Comparison of ENCODE assay signal across 8 cellular contexts in genomic region chr2:237967463-237967871, GRCh38.
DNase-seq lines count a peak whose midpoint lies in the region; ATAC-seq and TF ChIP-seq lines count a peak whose summit lies in the region.

No MANE protein-coding gene starts in this region.

- no peaks in the 10 kb centered on the region for H3K27me3 ChIP-seq in brain microvascular endothelial cell (replicated peaks)

- TF ChIP-seq POLR2A in NB4 (IDR thresholded peaks at IDR 0.05; ENCODE audit: extremely low read depth, insufficient read length): no peak

- in situ Hi-C loops in brain microvascular endothelial cell (cut with HindIII; ENCODE audit: low pct_ligation_motif_present, low sequenced_read_pairs): no loop called here

- no peak for ATAC-seq in GM21515 (IDR thresholded peaks at IDR 0.05; ENCODE audit: unreplicated experiment)
- no peak for ATAC-seq in GM18909 (IDR thresholded peaks at IDR 0.05; ENCODE audit: poor library complexity, unreplicated experiment)
- ATAC-seq in GM21717 (IDR thresholded peaks at IDR 0.05; ENCODE audit: unreplicated experiment): no peak

- H3K27ac ChIP-seq in brain microvascular endothelial cell: no peak overlapping the region

- peak overlapping the region; percentile 88 for H3K4me3 ChIP-seq in GM12864 (ENCODE audit: low read depth, low read length)
- H3K4me3 ChIP-seq in NB4 (ENCODE audit: low read depth, low read length): peak overlapping the region; percentile 59
- peak overlapping the region; percentile 76 for H3K4me3 ChIP-seq in brain microvascular endothelial cell (ENCODE audit: low read depth, low read length)

- H3K36me3 ChIP-seq in brain microvascular endothelial cell (replicated peaks): no peaks in the 10 kb centered on the region

- TF ChIP-seq CTCF in GM12864 (IDR thresholded peaks at IDR 0.05; ENCODE audit: low read depth, low read length, missing control alignments): no peak
- no peak for TF ChIP-seq CTCF in NB4 (IDR thresholded peaks at IDR 0.05; ENCODE audit: low read depth, low read length)
- TF ChIP-seq CTCF in brain microvascular endothelial cell (IDR thresholded peaks at IDR 0.05; ENCODE audit: low read depth, low read length, missing control alignments): no peak

- DNase-seq in GM12864 (ENCODE audit: low read depth) (no peak), NB4 (ENCODE audit: low read depth) (peak; percentile 39), brain microvascular endothelial cell (no peak), iris pigment epithelial cell (ENCODE audit: low read depth) (peak; percentile 7)
- peak; percentile 38 for DNase-seq in stimulated activated CD8-positive, alpha-beta memory T cell treated with anti-CD3 and anti-CD28 coated beads, Interleukin-4, amount 100 ng/mL, for 48 hours

Comparison
In these comparisons a context has a peak if more than half of its experiments do, and no peak if none do; other contexts are left out.
1. DNase-seq: peak in NB4 (single experiment), iris pigment epithelial cell (single experiment) and stimulated activated CD8-positive, alpha-beta memory T cell treated with anti-CD3 and anti-CD28 coated beads, Interleukin-4, amount 100 ng/mL, for 48 hours (single experiment); none in GM12864 (single experiment) and brain microvascular endothelial cell (single experiment).
2. Peak in every context shown above with its lines, with median percentiles within 50 percentile points of each other: H3K4me3 ChIP-seq.